15 cellular contexts compared by ENCODE assay signal in genomic region chr13:52787212-52787611, GRCh38. TPM values are rescaled to one million over a fixed set of nuclear protein-coding genes. Genes with fewer than 3 reads are reported as not detected.
DNase-seq lines count a peak whose midpoint lies in the region; ATAC-seq and TF ChIP-seq lines count a peak whose summit lies in the region.
"Had no signal": no experiment of that assay in that cellular context is flagged by ENCODE, and none has a peak within 500 bp of the region (broad histone marks: within the 10 kb centered on the region; RNA-seq: fewer than 3 reads in every experiment).

No MANE protein-coding gene starts in this region.

- DNase-seq in GM23338 (ENCODE audit: low spot score): no peak
- peak; percentile 10 for DNase-seq in HT1080 (ENCODE audit: low read depth)
- no peak for DNase-seq in dorsolateral prefrontal cortex
- DNase-seq in substantia nigra (lab: John Stamatoyannopoulos, UW): peak in 7 of 49 donors; percentile 5 to 21 (median 12)
- DNase-seq in SHP77 treated with DMSO at 0.1 percent for 48 hours (lab: John Stamatoyannopoulos, UW): no peak
- DNase-seq in foreskin keratinocyte: no peak
- DNase-seq: CD4-positive, CD25-positive, alpha-beta regulatory T cell; GM23248; H9 had no signal

- H2AFZ ChIP-seq in GM23338: peak overlapping the region; percentile 77; the same call in 1 of the 2 replicates
- H2AFZ ChIP-seq: GM23248 had no signal

- no peaks in the 10 kb centered on the region for H3K79me2 ChIP-seq in GM23338 (replicated peaks; ENCODE audit: insufficient read depth)

- H3K27me3 Mint-ChIP-seq in GM23338 (ENCODE audit: insufficient read depth, low read depth, poor library complexity): peaks cover 5% of the 10 kb centered on the region
- H3K27me3 Mint-ChIP-seq: CD4-positive, CD25-positive, alpha-beta regulatory T cell had no signal

- TF ChIP-seq CTCF in GM23338 (conservative IDR thresholded peaks at IDR 0.05; ENCODE audit: low read depth in 2 of 2) (no peak), dorsolateral prefrontal cortex (IDR thresholded peaks at IDR 0.05 in 54 of 56, conservative IDR thresholded peaks at IDR 0.05 in 2 of 56; ENCODE audit: low read depth in 1 of 56, partially characterized antibody in 56 of 56) (no peak), foreskin keratinocyte (conservative IDR thresholded peaks at IDR 0.05) (no peak)

- no peaks in the 10 kb centered on the region for H4K20me1 ChIP-seq in GM23338 (replicated peaks; ENCODE audit: insufficient read depth)

- peaks cover 15% of the 10 kb centered on the region for H3K4me1 Mint-ChIP-seq in GM23338
- H3K4me1 Mint-ChIP-seq: CD4-positive, CD25-positive, alpha-beta regulatory T cell had no signal

- H3F3A ChIP-seq in GM23338 (replicated peaks; ENCODE audit: low read depth): no peaks in the 10 kb centered on the region

- no peaks in the 10 kb centered on the region for H3K27me3 ChIP-seq in GM23338 (ENCODE audit: insufficient read depth)
- H3K27me3 ChIP-seq in dorsolateral prefrontal cortex: no peaks in the 10 kb centered on the region
- no peaks in the 10 kb centered on the region for H3K27me3 ChIP-seq in foreskin keratinocyte

- intact Hi-C loops in dorsolateral prefrontal cortex (cut with DNase I): loop anchor here (5.0 kb wide), 1 partner anchor 135 kb away; the partner anchor contains the start of gene SUGT1 (in 2 of the 2)

- H3K4me3 Mint-ChIP-seq in GM23338: no peak overlapping the region
- H3K4me3 Mint-ChIP-seq: CD4-positive, CD25-positive, alpha-beta regulatory T cell; H9 had no signal

- H3K4me2 ChIP-seq in GM23338: peak overlapping the region; percentile 32; the same call in 1 of the 2 replicates
- H3K4me2 ChIP-seq: A549 had no signal

- ATAC-seq in GM23338 (no peak), GM21619 (IDR thresholded peaks at IDR 0.05; ENCODE audit: unreplicated experiment) (no peak), foreskin keratinocyte (no peak)
- ATAC-seq: A549 had no signal

- H3K27ac ChIP-seq in GM23338 (ENCODE audit: low read depth) (no peak overlapping the region), dorsolateral prefrontal cortex (peak overlapping the region in 58 of 59 donors; percentile 53 to 95 (median 84)), substantia nigra (ENCODE audit: low read depth, low read length, poor library complexity, severe bottlenecking) (peak overlapping the region; percentile 75), foreskin keratinocyte (no peak overlapping the region)
- H3K27ac ChIP-seq: A549, GM23248 had no signal

- H3K4me3 ChIP-seq in GM23338 (no peak overlapping the region), dorsolateral prefrontal cortex (peak overlapping the region in 1 of 59 donors; percentile 0)
- H3K4me3 ChIP-seq: A549, GM12878, GM23248 had no signal

- H3K4me1 ChIP-seq in GM23338 (ENCODE audit: insufficient read depth): peaks cover 16% of the 10 kb centered on the region
- H3K4me1 ChIP-seq in foreskin keratinocyte: no peaks in the 10 kb centered on the region
- H3K4me1 ChIP-seq: A549 had no signal

- no peaks in the 10 kb centered on the region for H3K36me3 ChIP-seq in GM23338 (ENCODE audit: insufficient read depth)

- no peaks in the 10 kb centered on the region for H3K9me3 Mint-ChIP-seq in GM23338
- H3K9me3 Mint-ChIP-seq: H9 had no signal

- no peak overlapping the region for H3K27ac Mint-ChIP-seq in GM23338
- H3K27ac Mint-ChIP-seq: CD4-positive, CD25-positive, alpha-beta regulatory T cell had no signal

- H3K9me2 ChIP-seq in GM23338 (ENCODE audit: insufficient read depth): peaks cover 5% of the 10 kb centered on the region; the same call in 1 of the 2 replicates

- no peaks in the 10 kb centered on the region for H3K36me3 Mint-ChIP-seq in GM23338 (ENCODE audit: low read depth)
- H3K36me3 Mint-ChIP-seq: CD4-positive, CD25-positive, alpha-beta regulatory T cell had no signal

TF ChIP-seq in GM23338, 12 proteins besides CTCF, POLR2A, EP300 and RAD21:
- TF ChIP-seq JUNB (IDR thresholded peaks at IDR 0.05; ENCODE audit: unreplicated experiment): no peak
- no peak for TF ChIP-seq REST (IDR thresholded peaks at IDR 0.05; ENCODE audit: unreplicated experiment)
- TF ChIP-seq EZH2 (IDR thresholded peaks at IDR 0.05; ENCODE audit: low read depth, unreplicated experiment): no peak

RNA-seq across cellular contexts. Expression of gene CNMD, which starts 47.6 kb away (rescaled TPM):
- total RNA-seq in GM23338 (2014; rRNA removed; shearing (Covaris generic)): 137 and 141 TPM in 2 replicates
- polyA plus RNA-seq in GM23338 (2016; fragmentation: Nextera tagmentation; extraction: Ambion mirVana) (190 and 207 TPM in 2 replicates), foreskin keratinocyte (not detected in 2 replicates)
- total RNA-seq in HT1080 (2014; rRNA removed; shearing (Covaris generic)): not detected in 2 replicates
- not detected in 2 replicates for polyA plus RNA-seq in HT1080 (2015; cell fraction: cytosol; rRNA removed)
- not detected in 2 replicates for polyA plus RNA-seq in HT1080 (2015; cell fraction: nucleus; rRNA removed)
- total RNA-seq in dorsolateral prefrontal cortex (1 to 10 TPM in 84 of 120 experiments, under 1 TPM in 30, not detected in 6; 0.36 to 4.4 (median 1.4) TPM), foreskin keratinocyte (not detected in 2 replicates)
- total RNA-seq: CD4-positive, CD25-positive, alpha-beta regulatory T cell; G401; GM23248; HepG2 had no signal
- polyA plus RNA-seq: A549, BJ, GM23248, HepG2 had no signal

Comparison
In these comparisons a context has a peak if more than half of its experiments do, and no peak if none do; other contexts are left out.
1. H3K27ac ChIP-seq: peak in dorsolateral prefrontal cortex (58 of 59) and substantia nigra (single experiment); none in GM23338 (single experiment) and foreskin keratinocyte (single experiment).
2. RNA of gene CNMD, which starts 47.6 kb away (total RNA-seq): 137 to 141 TPM in GM23338; 0.36 to 4.4 TPM in dorsolateral prefrontal cortex, not detected in HT1080 and not detected in foreskin keratinocyte; every median in the first group is over 10 times any median in the second.